In the genomic region with DNA sequence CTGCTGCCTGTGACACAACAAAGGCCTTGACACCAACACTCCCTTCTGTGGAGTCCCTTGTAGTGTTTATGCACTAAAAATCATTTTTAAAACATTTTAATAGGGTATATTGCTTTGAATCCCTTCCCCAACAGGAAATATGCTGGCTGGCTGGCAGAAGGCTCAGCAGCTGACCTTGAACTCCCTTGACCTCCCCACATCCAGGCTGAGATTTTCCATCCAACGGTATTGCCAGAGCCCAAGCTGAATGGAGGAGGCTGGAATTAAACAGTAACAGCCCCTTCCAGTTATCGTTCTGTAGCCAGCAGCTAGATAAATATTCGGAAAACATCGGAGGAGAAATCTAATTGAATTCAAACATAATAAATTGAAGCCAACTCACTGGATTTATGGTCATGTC, we compare ENCODE assay signal across 13 cellular contexts. TPM values are rescaled to one million over a fixed set of nuclear protein-coding genes. Genes with fewer than 3 reads are reported as not detected.
A peak's percentile ranks its signal among the peaks of the same experiment; 100 is the strongest.
DNase-seq lines count a peak whose midpoint lies in the region; ATAC-seq and TF ChIP-seq lines count a peak whose summit lies in the region.
"Not testable (repeated sequence)": the region's sequence is repeated elsewhere in the genome, so short reads cannot be mapped to it uniquely, and the experiment has no call there.
"Had no signal": no experiment of that assay in that cellular context is flagged by ENCODE, and none has a peak within 500 bp of the region (broad histone marks: within the 10 kb centered on the region; RNA-seq: fewer than 3 reads in every experiment).

No MANE protein-coding gene starts in this region.

- H3K4me3 ChIP-seq in liver (ENCODE audit: low read depth in 1 of 3, low read length in 3 of 3) = not testable (repeated sequence)

- intact Hi-C loops in left cardiac atrium (cut with DNase I) = not testable (repeated sequence)

- not testable (repeated sequence) for H3K27ac ChIP-seq in liver (ENCODE audit: low read depth in 1 of 2, low read length in 2 of 2)

- TF ChIP-seq CTCF in liver (IDR thresholded peaks at IDR 0.05; ENCODE audit: low read depth, low read length, missing input control); omental fat pad (IDR thresholded peaks at IDR 0.05): not testable (repeated sequence)

- H3K27me3 ChIP-seq in liver (ENCODE audit: control insufficient read depth in 4 of 4, insufficient read depth in 4 of 4, low read length in 3 of 4) = not testable (repeated sequence)

- H3K9ac ChIP-seq in liver (ENCODE audit: low read depth in 1 of 2, low read length in 2 of 2) = not testable (repeated sequence)

- TF ChIP-seq RAD21 in liver (IDR thresholded peaks at IDR 0.05) = not testable (repeated sequence)

- not testable (repeated sequence) for H3K9me3 ChIP-seq in liver (ENCODE audit: control insufficient read depth in 4 of 4, low read length in 3 of 4)

- not testable (repeated sequence) for H3K36me3 ChIP-seq in liver (ENCODE audit: control insufficient read depth in 4 of 4, insufficient read depth in 3 of 4, low read depth in 1 of 4, low read length in 3 of 4)

- DNase-seq in amniotic epithelial cell (ENCODE audit: low read depth) = peak; percentile 19
- not testable (repeated sequence) for DNase-seq in left cardiac atrium; left lobe of liver (ENCODE audit: low spot score); omental fat pad (ENCODE audit: low spot score)

- 46% methylated on average over 4 of the region's 4 CpGs for WGBS in liver

- H3K4me1 ChIP-seq in liver (ENCODE audit: control insufficient read depth in 4 of 4, insufficient read depth in 4 of 4, low read length in 3 of 4) = not testable (repeated sequence)

- peak; percentile 12 to 31 for ATAC-seq in left cardiac atrium
- peak; percentile 72 for ATAC-seq in left lobe of liver
- ATAC-seq in omental fat pad (ENCODE audit: low FRiP score) = peak; percentile 16

TF ChIP-seq in liver, 16 proteins besides CTCF, POLR2A, EP300 and RAD21:
- TF ChIP-seq RXRA (IDR thresholded peaks at IDR 0.05) (peak; percentile 8 to 10), SP1 (IDR thresholded peaks at IDR 0.05) (peak; percentile 21), NR2F2 (IDR thresholded peaks at IDR 0.05) (peak; percentile 39)

RNA-seq across cellular contexts. Expression of a gene that starts 44.0 kb away (rescaled TPM):
- 1 to 10 TPM; 2.4 to 5.1 TPM for total RNA-seq in left cardiac atrium
- 0.86 TPM for total RNA-seq in left lobe of liver
- 1 to 10 TPM in 1 of 2 donors, under 1 TPM in 1; 0.09 to 3.0 TPM for total RNA-seq in liver
- under 1 TPM; 0.63 to 0.66 TPM for polyA plus RNA-seq in liver
- 100 to 1,000 TPM in 2 of 4 donors, 10 to 100 TPM in 1, 1 to 10 TPM in 1; 2.4 to 284 (median 86.8) TPM for total RNA-seq in omental fat pad
- total RNA-seq: A673; CD4-positive, alpha-beta memory T cell; CD4-positive, CD25-positive, alpha-beta regulatory T cell; CD8-positive, alpha-beta memory T cell; G401 had no signal
- polyA plus RNA-seq: CD4-positive, alpha-beta memory T cell; CD4-positive, CD25-positive, alpha-beta regulatory T cell; CD8-positive, alpha-beta memory T cell had no signal

RNA-seq across cellular contexts. Expression of a gene that starts 46.2 kb away (rescaled TPM):
- total RNA-seq in left cardiac atrium (under 1 TPM in 1 of 2 donors, not detected in 1; 0.58 TPM), left lobe of liver (not detected), liver (not detected), omental fat pad (under 1 TPM in 2 of 4 donors, not detected in 2; 0.24 to 0.95 TPM)
- polyA plus RNA-seq in liver = not detected
- total RNA-seq: A673; CD4-positive, alpha-beta memory T cell; CD4-positive, CD25-positive, alpha-beta regulatory T cell; CD8-positive, alpha-beta memory T cell; Daoy; G401; GM12878 had no signal
- polyA plus RNA-seq: CD14-positive monocyte; CD4-positive, alpha-beta memory T cell; CD4-positive, CD25-positive, alpha-beta regulatory T cell; CD8-positive, alpha-beta memory T cell; GM12878 had no signal

Comparison
In these comparisons a context has a peak if more than half of its experiments do, and no peak if none do; other contexts are left out.
1. ATAC-seq: peak in every context shown above with its lines; median percentile 72 in left lobe of liver; 22 in left cardiac atrium; 16 in omental fat pad.